1 cellular context compared by ENCODE assay signal in genomic region chr1:37723390-37724078, GRCh38.
TF ChIP-seq lines count a peak whose summit lies in the region.

No MANE protein-coding gene starts in this region.

TF ChIP-seq in HepG2, 621 proteins besides CTCF, POLR2A, EP300 and RAD21 (continued from another document and continues in another):
- TF ChIP-seq ZBTB40 (IDR thresholded peaks at IDR 0.05) (no peak), ZBTB40 (CRISPR knock-in tag; IDR thresholded peaks at IDR 0.05) (no peak), SALL1 (CRISPR knock-in tag; IDR thresholded peaks at IDR 0.05) (peak; percentile 68; the same call in 1 of the 2 replicates), TCF7L2 (IDR thresholded peaks at IDR 0.05; ENCODE audit: low read depth, low read length) (no peak), ZNF256 (CRISPR knock-in tag; conservative IDR thresholded peaks at IDR 0.05) (no peak), MEIS2 (CRISPR knock-in tag; IDR thresholded peaks at IDR 0.05) (0 out of 2 replicates have a peak, but pooled peaks have one; percentile 35), ZSCAN12 (CRISPR knock-in tag; IDR thresholded peaks at IDR 0.05) (no peak), ZNF143 (CRISPR knock-in tag; IDR thresholded peaks at IDR 0.05) (0 out of 2 replicates have a peak, but pooled peaks have one; percentile 16), GTF2F1 (IDR thresholded peaks at IDR 0.05; ENCODE audit: low read length) (no peak), ZFY (CRISPR knock-in tag; IDR thresholded peaks at IDR 0.05) (peak; percentile 61), TSC22D2 (CRISPR knock-in tag; IDR thresholded peaks at IDR 0.05; ENCODE audit: borderline replicate concordance) (no peak), SKI (IDR thresholded peaks at IDR 0.05; ENCODE audit: partially characterized antibody) (peak; percentile 57), HDAC1 (CRISPR knock-in tag; IDR thresholded peaks at IDR 0.05) (peak; percentile 49), ZNF501 (CRISPR knock-in tag; IDR thresholded peaks at IDR 0.05) (peak; percentile 75), ZFP41 (CRISPR knock-in tag; IDR thresholded peaks at IDR 0.05; ENCODE audit: borderline replicate concordance) (peak; percentile 90; the same call in 1 of the 2 replicates), FOXA1 (IDR thresholded peaks at IDR 0.05) (no peak), FOXA1 (CRISPR knock-in tag; IDR thresholded peaks at IDR 0.05) (peak; percentile 85), ELF4 (CRISPR knock-in tag; IDR thresholded peaks at IDR 0.05; ENCODE audit: borderline replicate concordance) (no peak), NR1H2 (CRISPR knock-in tag; IDR thresholded peaks at IDR 0.05; ENCODE audit: borderline replicate concordance, low read depth) (no peak), MTA3 (CRISPR knock-in tag; IDR thresholded peaks at IDR 0.05) (no peak), KLF16 (CRISPR knock-in tag; IDR thresholded peaks at IDR 0.05) (peak in 1 of 2 experiments; percentile 23; a peak in 1 of 4 replicates), GFI1 (CRISPR knock-in tag; IDR thresholded peaks at IDR 0.05; ENCODE audit: borderline replicate concordance) (peak; percentile 94), KAT8 (CRISPR knock-in tag; IDR thresholded peaks at IDR 0.05) (peak; percentile 52; the same call in 1 of the 2 replicates), ZSCAN31 (CRISPR knock-in tag; IDR thresholded peaks at IDR 0.05; ENCODE audit: low read depth) (peak; percentile 71; the same call in 1 of the 2 replicates), TFE3 (CRISPR knock-in tag; IDR thresholded peaks at IDR 0.05) (peak; percentile 55), MTA1 (CRISPR knock-in tag; IDR thresholded peaks at IDR 0.05; ENCODE audit: borderline replicate concordance) (peak; percentile 77; the same call in 1 of the 2 replicates), DR1 (CRISPR knock-in tag; IDR thresholded peaks at IDR 0.05) (no peak), MAZ (IDR thresholded peaks at IDR 0.05; ENCODE audit: borderline replicate concordance, low read depth, low read length) (no peak), MAZ (CRISPR knock-in tag; IDR thresholded peaks at IDR 0.05; ENCODE audit: low read depth) (peak; percentile 59; the same call in 1 of the 2 replicates), ZNF333 (CRISPR knock-in tag; IDR thresholded peaks at IDR 0.05; ENCODE audit: borderline replicate concordance) (no peak), THAP8 (CRISPR knock-in tag; IDR thresholded peaks at IDR 0.05; ENCODE audit: borderline replicate concordance) (no peak), RNF2 (conservative IDR thresholded peaks at IDR 0.05; ENCODE audit: low read depth) (no peak), ZNF451 (CRISPR knock-in tag; IDR thresholded peaks at IDR 0.05) (no peak), ZNF543 (CRISPR knock-in tag; IDR thresholded peaks at IDR 0.05) (0 out of 2 replicates have a peak, but pooled peaks have one; percentile 38), ZMYM4 (CRISPR knock-in tag; IDR thresholded peaks at IDR 0.05) (peak; percentile 34; the same call in 1 of the 2 replicates), HOXA3 (CRISPR knock-in tag; IDR thresholded peaks at IDR 0.05) (peak; percentile 64)
- TF ChIP-seq, protein P1, sequence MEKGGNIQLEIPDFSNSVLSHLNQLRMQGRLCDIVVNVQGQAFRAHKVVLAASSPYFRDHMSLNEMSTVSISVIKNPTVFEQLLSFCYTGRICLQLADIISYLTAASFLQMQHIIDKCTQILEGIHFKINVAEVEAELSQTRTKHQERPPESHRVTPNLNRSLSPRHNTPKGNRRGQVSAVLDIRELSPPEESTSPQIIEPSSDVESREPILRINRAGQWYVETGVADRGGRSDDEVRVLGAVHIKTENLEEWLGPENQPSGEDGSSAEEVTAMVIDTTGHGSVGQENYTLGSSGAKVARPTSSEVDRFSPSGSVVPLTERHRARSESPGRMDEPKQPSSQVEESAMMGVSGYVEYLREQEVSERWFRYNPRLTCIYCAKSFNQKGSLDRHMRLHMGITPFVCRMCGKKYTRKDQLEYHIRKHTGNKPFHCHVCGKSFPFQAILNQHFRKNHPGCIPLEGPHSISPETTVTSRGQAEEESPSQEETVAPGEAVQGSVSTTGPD (CRISPR knock-in tag; IDR thresholded peaks at IDR 0.05) = peak; percentile 88; the same call in 1 of the 2 replicates
- TF ChIP-seq, protein P2, sequence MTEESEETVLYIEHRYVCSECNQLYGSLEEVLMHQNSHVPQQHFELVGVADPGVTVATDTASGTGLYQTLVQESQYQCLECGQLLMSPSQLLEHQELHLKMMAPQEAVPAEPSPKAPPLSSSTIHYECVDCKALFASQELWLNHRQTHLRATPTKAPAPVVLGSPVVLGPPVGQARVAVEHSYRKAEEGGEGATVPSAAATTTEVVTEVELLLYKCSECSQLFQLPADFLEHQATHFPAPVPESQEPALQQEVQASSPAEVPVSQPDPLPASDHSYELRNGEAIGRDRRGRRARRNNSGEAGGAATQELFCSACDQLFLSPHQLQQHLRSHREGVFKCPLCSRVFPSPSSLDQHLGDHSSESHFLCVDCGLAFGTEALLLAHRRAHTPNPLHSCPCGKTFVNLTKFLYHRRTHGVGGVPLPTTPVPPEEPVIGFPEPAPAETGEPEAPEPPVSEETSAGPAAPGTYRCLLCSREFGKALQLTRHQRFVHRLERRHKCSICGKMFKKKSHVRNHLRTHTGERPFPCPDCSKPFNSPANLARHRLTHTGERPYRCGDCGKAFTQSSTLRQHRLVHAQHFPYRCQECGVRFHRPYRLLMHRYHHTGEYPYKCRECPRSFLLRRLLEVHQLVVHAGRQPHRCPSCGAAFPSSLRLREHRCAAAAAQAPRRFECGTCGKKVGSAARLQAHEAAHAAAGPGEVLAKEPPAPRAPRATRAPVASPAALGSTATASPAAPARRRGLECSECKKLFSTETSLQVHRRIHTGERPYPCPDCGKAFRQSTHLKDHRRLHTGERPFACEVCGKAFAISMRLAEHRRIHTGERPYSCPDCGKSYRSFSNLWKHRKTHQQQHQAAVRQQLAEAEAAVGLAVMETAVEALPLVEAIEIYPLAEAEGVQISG (CRISPR knock-in tag; IDR thresholded peaks at IDR 0.05) = peak; percentile 42; the same call in 1 of the 2 replicates
- TF ChIP-seq, protein P3, sequence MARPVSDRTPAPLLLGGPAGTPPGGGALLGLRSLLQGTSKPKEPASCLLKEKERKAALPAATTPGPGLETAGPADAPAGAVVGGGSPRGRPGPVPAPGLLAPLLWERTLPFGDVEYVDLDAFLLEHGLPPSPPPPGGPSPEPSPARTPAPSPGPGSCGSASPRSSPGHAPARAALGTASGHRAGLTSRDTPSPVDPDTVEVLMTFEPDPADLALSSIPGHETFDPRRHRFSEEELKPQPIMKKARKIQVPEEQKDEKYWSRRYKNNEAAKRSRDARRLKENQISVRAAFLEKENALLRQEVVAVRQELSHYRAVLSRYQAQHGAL (CRISPR knock-in tag; IDR thresholded peaks at IDR 0.05; ENCODE audit: not compliant biosample characterization) = no peak
- TF ChIP-seq, protein P4, sequence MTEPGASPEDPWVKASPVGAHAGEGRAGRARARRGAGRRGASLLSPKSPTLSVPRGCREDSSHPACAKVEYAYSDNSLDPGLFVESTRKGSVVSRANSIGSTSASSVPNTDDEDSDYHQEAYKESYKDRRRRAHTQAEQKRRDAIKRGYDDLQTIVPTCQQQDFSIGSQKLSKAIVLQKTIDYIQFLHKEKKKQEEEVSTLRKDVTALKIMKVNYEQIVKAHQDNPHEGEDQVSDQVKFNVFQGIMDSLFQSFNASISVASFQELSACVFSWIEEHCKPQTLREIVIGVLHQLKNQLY (CRISPR knock-in tag; IDR thresholded peaks at IDR 0.05) = peak; percentile 61; the same call in 1 of the 2 replicates
- TF ChIP-seq, protein P5, sequence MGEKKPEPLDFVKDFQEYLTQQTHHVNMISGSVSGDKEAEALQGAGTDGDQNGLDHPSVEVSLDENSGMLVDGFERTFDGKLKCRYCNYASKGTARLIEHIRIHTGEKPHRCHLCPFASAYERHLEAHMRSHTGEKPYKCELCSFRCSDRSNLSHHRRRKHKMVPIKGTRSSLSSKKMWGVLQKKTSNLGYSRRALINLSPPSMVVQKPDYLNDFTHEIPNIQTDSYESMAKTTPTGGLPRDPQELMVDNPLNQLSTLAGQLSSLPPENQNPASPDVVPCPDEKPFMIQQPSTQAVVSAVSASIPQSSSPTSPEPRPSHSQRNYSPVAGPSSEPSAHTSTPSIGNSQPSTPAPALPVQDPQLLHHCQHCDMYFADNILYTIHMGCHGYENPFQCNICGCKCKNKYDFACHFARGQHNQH (CRISPR knock-in tag; IDR thresholded peaks at IDR 0.05) = peak; percentile 49
- TF ChIP-seq, protein P6, sequence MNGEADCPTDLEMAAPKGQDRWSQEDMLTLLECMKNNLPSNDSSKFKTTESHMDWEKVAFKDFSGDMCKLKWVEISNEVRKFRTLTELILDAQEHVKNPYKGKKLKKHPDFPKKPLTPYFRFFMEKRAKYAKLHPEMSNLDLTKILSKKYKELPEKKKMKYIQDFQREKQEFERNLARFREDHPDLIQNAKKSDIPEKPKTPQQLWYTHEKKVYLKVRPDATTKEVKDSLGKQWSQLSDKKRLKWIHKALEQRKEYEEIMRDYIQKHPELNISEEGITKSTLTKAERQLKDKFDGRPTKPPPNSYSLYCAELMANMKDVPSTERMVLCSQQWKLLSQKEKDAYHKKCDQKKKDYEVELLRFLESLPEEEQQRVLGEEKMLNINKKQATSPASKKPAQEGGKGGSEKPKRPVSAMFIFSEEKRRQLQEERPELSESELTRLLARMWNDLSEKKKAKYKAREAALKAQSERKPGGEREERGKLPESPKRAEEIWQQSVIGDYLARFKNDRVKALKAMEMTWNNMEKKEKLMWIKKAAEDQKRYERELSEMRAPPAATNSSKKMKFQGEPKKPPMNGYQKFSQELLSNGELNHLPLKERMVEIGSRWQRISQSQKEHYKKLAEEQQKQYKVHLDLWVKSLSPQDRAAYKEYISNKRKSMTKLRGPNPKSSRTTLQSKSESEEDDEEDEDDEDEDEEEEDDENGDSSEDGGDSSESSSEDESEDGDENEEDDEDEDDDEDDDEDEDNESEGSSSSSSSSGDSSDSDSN (CRISPR knock-in tag; IDR thresholded peaks at IDR 0.05) = peak; percentile 51
